Comparison of ENCODE assay signal across 9 cellular contexts in the genomic region with DNA sequence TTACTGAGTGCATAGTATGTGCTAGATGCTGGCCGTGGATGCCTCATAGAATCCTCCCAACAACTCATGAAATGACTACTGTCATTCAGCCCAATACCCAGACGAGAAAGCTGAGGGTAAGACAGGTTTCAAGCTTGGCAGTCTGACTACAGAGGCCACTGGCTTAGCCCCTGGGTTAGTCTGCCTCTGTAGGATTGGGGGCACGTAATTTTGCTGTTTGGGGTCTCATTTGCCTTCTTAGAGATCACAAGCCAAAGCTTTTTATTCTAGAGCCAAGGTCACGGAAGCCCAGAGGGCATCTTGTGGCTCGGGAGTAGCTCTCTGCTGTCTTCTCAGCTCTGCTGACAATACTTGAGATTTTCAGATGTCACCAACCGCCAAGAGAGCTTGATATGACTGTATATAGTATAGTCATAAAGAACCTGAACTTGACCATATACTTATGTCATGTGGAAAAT. TPM values are rescaled to one million over a fixed set of nuclear protein-coding genes. Genes with fewer than 3 reads are reported as not detected.
DNase-seq lines count a peak whose midpoint lies in the region; ATAC-seq and TF ChIP-seq lines count a peak whose summit lies in the region.
"Had no signal": no experiment of that assay in that cellular context is flagged by ENCODE, and none has a peak within 500 bp of the region (broad histone marks: within the 10 kb centered on the region; RNA-seq: fewer than 3 reads in every experiment).

No MANE protein-coding gene starts in this region.

- H3K36me3 Mint-ChIP-seq in activated T-cell treated with anti-CD3 and anti-CD28 coated beads, Interleukin-2, amount 50 U/mL, for 4 hours (ENCODE audit: insufficient read depth) = no peaks in the 10 kb centered on the region
- H3K36me3 Mint-ChIP-seq in neural progenitor cell = no peaks in the 10 kb centered on the region

- no peak overlapping the region for H3K9ac ChIP-seq in neural progenitor cell

- no peak overlapping the region for H3K27ac ChIP-seq in neural progenitor cell
- H3K27ac ChIP-seq: SJSA1 had no signal

- H3K4me3 ChIP-seq in neural progenitor cell = no peak overlapping the region
- H3K4me3 ChIP-seq: SJSA1 had no signal

- H3K27me3 Mint-ChIP-seq in activated T-cell treated with anti-CD3 and anti-CD28 coated beads, Interleukin-2, amount 50 U/mL, for 4 hours (ENCODE audit: low read depth) = no peaks in the 10 kb centered on the region
- peaks cover 6% of the 10 kb centered on the region for H3K27me3 Mint-ChIP-seq in neural progenitor cell (ENCODE audit: insufficient read depth, low read depth)

- H3K9me3 ChIP-seq in neural progenitor cell (ENCODE audit: low read depth) = no peaks in the 10 kb centered on the region
- H3K9me3 ChIP-seq: SJSA1 had no signal

- no peak for DNase-seq in activated T-cell treated with anti-CD3 and anti-CD28 coated beads, Interleukin-2, amount 50 U/mL, for 4 hours
- peak; percentile 11 to 20 for DNase-seq in stimulated activated CD8-positive, alpha-beta memory T cell treated with anti-CD3 and anti-CD28 coated beads, Interleukin-2, amount 100 ng/mL, for 48 hours (ENCODE audit: low read depth in 2 of 2)
- DNase-seq in NCI-H1930 (lab: John Stamatoyannopoulos, UW) (no peak), neural progenitor cell (ENCODE audit: low spot score) (no peak), HEK293T (ENCODE audit: extremely low spot score) (no peak)
- DNase-seq: amniotic stem cell had no signal

- no peaks in the 10 kb centered on the region for H3K27me3 ChIP-seq in neural progenitor cell
- H3K27me3 ChIP-seq: SJSA1 had no signal

- H3K9me3 Mint-ChIP-seq in activated T-cell treated with anti-CD3 and anti-CD28 coated beads, Interleukin-2, amount 50 U/mL, for 4 hours = no peaks in the 10 kb centered on the region
- no peaks in the 10 kb centered on the region for H3K9me3 Mint-ChIP-seq in neural progenitor cell

- H3K36me3 ChIP-seq in neural progenitor cell = no peaks in the 10 kb centered on the region
- H3K36me3 ChIP-seq: SJSA1 had no signal

- no peak overlapping the region for H3K27ac Mint-ChIP-seq in neural progenitor cell

- no peak overlapping the region for H3K4me2 ChIP-seq in neural progenitor cell

- H3K4me1 ChIP-seq in neural progenitor cell = no peaks in the 10 kb centered on the region
- H3K4me1 ChIP-seq: SJSA1 had no signal

- H3F3A ChIP-seq in neural progenitor cell (ENCODE audit: low read depth) = no peaks in the 10 kb centered on the region

- no peak for TF ChIP-seq CTCF in neural progenitor cell (IDR thresholded peaks at IDR 0.05)

- peak overlapping the region; percentile 52 for H3K4me3 Mint-ChIP-seq in activated T-cell treated with anti-CD3 and anti-CD28 coated beads, Interleukin-2, amount 50 U/mL, for 4 hours
- H3K4me3 Mint-ChIP-seq in neural progenitor cell = no peak overlapping the region

- H3K4me1 Mint-ChIP-seq in activated T-cell treated with anti-CD3 and anti-CD28 coated beads, Interleukin-2, amount 50 U/mL, for 4 hours (ENCODE audit: low read depth) = peaks cover 62% of the 10 kb centered on the region
- H3K4me1 Mint-ChIP-seq in neural progenitor cell = no peaks in the 10 kb centered on the region

- H4K20me1 ChIP-seq in neural progenitor cell (ENCODE audit: low read depth) = no peaks in the 10 kb centered on the region

- POLR2A ChIA-PET in HEK293T (lab: Yijun Ruan, JAX) = no interaction called here

- CTCF ChIA-PET in HEK293T (lab: Yijun Ruan, JAX) = interaction anchor here (0.6 to 1.6 kb wide), 3 partner anchors 10 to 291 kb away, joined by 3 to 5 read pairs (median 5); no protein-coding TSS in a partner anchor

- ATAC-seq in GM18907 (IDR thresholded peaks at IDR 0.05; ENCODE audit: unreplicated experiment) (peak; percentile 62), HG02870 (IDR thresholded peaks at IDR 0.05; ENCODE audit: unreplicated experiment) (peak; percentile 69)
- ATAC-seq in activated T-cell treated with anti-CD3 and anti-CD28 coated beads, Interleukin-2, amount 50 U/mL, for 4 hours = peak; percentile 72 to 73

- H3K79me2 ChIP-seq in neural progenitor cell (ENCODE audit: low read depth) = no peaks in the 10 kb centered on the region

- no peak overlapping the region for H2AFZ ChIP-seq in neural progenitor cell (replicated peaks)

TF ChIP-seq in HEK293T, 16 proteins besides CTCF, POLR2A, EP300 and RAD21:
- TF ChIP-seq FOXK2 (IDR thresholded peaks at IDR 0.05) (no peak), FOXA1 (IDR thresholded peaks at IDR 0.05) (no peak), HDGF (IDR thresholded peaks at IDR 0.05; ENCODE audit: borderline replicate concordance) (no peak), SP1 (IDR thresholded peaks at IDR 0.05) (no peak), SUZ12 (IDR thresholded peaks at IDR 0.05) (no peak), ELF4 (IDR thresholded peaks at IDR 0.05) (no peak), LEF1 (IDR thresholded peaks at IDR 0.05; ENCODE audit: borderline replicate concordance) (no peak), L3MBTL2 (conservative IDR thresholded peaks at IDR 0.05) (no peak), CTBP1 (IDR thresholded peaks at IDR 0.05; ENCODE audit: borderline replicate concordance) (no peak), ARNT (IDR thresholded peaks at IDR 0.05) (no peak)

RNA-seq across cellular contexts. Expression of a gene that starts 1.0 kb away (rescaled TPM):
- total RNA-seq in activated T-cell treated with anti-CD3 and anti-CD28 coated beads, Interleukin-2, amount 50 U/mL, for 4 hours = 1 to 10 TPM; 1.2 to 7.2 (median 2.2) TPM
- not detected in 2 replicates for total RNA-seq in neural progenitor cell (ENCODE audit: low replicate concordance)
- total RNA-seq: SJSA1 had no signal

RNA-seq across cellular contexts. Expression of a gene that starts 15.8 kb away (rescaled TPM):
- total RNA-seq in activated T-cell treated with anti-CD3 and anti-CD28 coated beads, Interleukin-2, amount 50 U/mL, for 4 hours = 1 to 10 TPM in 1 of 3 donors, under 1 TPM in 2; 0.18 to 1.4 (median 0.41) TPM
- total RNA-seq in neural progenitor cell (ENCODE audit: low replicate concordance) = not detected in 2 replicates
- total RNA-seq: SJSA1 had no signal

RNA-seq across cellular contexts. Expression of a gene that starts 37.4 kb away (rescaled TPM):
- 1 to 10 TPM in 1 of 3 donors, under 1 TPM in 2; 0.43 to 1.3 (median 0.76) TPM for total RNA-seq in activated T-cell treated with anti-CD3 and anti-CD28 coated beads, Interleukin-2, amount 50 U/mL, for 4 hours
- not detected in 2 replicates for total RNA-seq in neural progenitor cell (ENCODE audit: low replicate concordance)

Comparison
In these comparisons a context has a peak if more than half of its experiments do, and no peak if none do; other contexts are left out.
1. DNase-seq: peak in stimulated activated CD8-positive, alpha-beta memory T cell treated with anti-CD3 and anti-CD28 coated beads, Interleukin-2, amount 100 ng/mL, for 48 hours (2 of 2); none in activated T-cell treated with anti-CD3 and anti-CD28 coated beads, Interleukin-2, amount 50 U/mL, for 4 hours (single experiment), NCI-H1930 (0 of 2), neural progenitor cell (single experiment) and HEK293T (single experiment).
2. Peak in every context shown above with its lines, with median percentiles within 50 percentile points of each other: ATAC-seq.